Comparison of ENCODE assay signal across 27 cellular contexts in the genomic region with DNA sequence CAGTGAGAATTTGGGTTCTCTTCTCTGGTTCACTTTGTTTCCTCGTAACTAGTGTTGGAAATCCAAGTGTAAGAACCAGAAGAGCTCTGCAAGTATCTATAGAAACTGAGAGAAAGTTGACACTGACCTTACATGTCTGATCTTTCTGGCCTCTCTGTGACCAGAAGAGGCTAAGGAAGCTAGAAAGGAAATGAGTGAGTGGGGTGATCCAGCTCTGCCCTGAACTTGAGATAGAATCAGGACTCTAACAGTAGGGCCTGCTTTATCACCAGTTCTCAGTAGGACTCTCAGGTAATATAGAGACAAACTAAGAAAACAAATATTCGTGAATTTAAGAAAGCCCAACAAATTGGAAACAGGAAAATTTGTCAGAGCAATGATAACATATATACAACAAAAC.
"Had no signal": no experiment of that assay in that cellular context is flagged by ENCODE, and none has a peak within 500 bp of the region (broad histone marks: within the 10 kb centered on the region; RNA-seq: fewer than 3 reads in every experiment).

No MANE protein-coding gene starts in this region.

- H3K36me3 ChIP-seq: left ventricle myocardium inferior, lower lobe of right lung, prostate gland, right atrium auricular region, suprapubic skin, transverse colon, upper lobe of right lung, uterus had no signal

- H3K4me3 ChIP-seq: coronary artery, left ventricle myocardium inferior, lower lobe of right lung, prostate gland, right atrium auricular region, smooth muscle cell, suprapubic skin, transverse colon, upper lobe of right lung, uterus had no signal

- DNase-seq: dermis blood vessel endothelial cell; effector memory CD4-positive, alpha-beta T cell; hypothalamus; immature natural killer cell; islet precursor cell; kidney glomerular epithelial cell; left colon; left ventricle myocardium inferior; lower lobe of right lung; naive thymus-derived CD4-positive, alpha-beta T cell; nucleus accumbens; stimulated activated CD4-positive, alpha-beta T cell treated with anti-CD3 and anti-CD28 coated beads, Interleukin-12 subunit alpha, Interleukin-12 subunit beta, amount 100 ng/mL, for 4 hours; stimulated activated CD4-positive, alpha-beta T cell treated with anti-CD3 and anti-CD28 coated beads, Interleukin-1b, Interleukin-23, amount 100 ng/mL, for 48 hours; stimulated activated CD4-positive, alpha-beta T cell treated with anti-CD3 and anti-CD28 coated beads, Interleukin-4, amount 100 ng/mL, for 1 hour; stimulated activated CD8-positive, alpha-beta memory T cell treated with anti-CD3 and anti-CD28 coated beads, Interleukin-4, amount 100 ng/mL, for 48 hours; stimulated activated naive CD4-positive, alpha-beta T cell; stimulated activated naive CD8-positive, alpha-beta T cell treated with anti-CD3 and anti-CD28 coated beads, Interleukin-15, amount 100 ng/mL, for 72 hours; transverse colon; upper lobe of right lung; uterus had no signal

- H3K9me3 ChIP-seq: lower lobe of right lung, prostate gland, right atrium auricular region, suprapubic skin, transverse colon, upper lobe of right lung, uterus had no signal

- ATAC-seq: left colon; lower lobe of right lung; naive thymus-derived CD4-positive, alpha-beta T cell; sciatic nerve; stimulated activated naive CD8-positive, alpha-beta T cell treated with anti-CD3 and anti-CD28 coated beads, Interleukin-15, amount 100 ng/mL, for 72 hours; upper lobe of right lung had no signal

- H3K27ac ChIP-seq: coronary artery, left ventricle myocardium inferior, lower lobe of right lung, prostate gland, right atrium auricular region, suprapubic skin, transverse colon, upper lobe of right lung, uterus had no signal

- H3K4me1 ChIP-seq: left ventricle myocardium inferior, lower lobe of right lung, prostate gland, right atrium auricular region, suprapubic skin, transverse colon, upper lobe of right lung, uterus had no signal

- H3K27me3 ChIP-seq: right atrium auricular region, suprapubic skin, transverse colon, upper lobe of right lung, uterus had no signal

- FAIRE-seq: endometrium had no signal

- H3K4me2 ChIP-seq: smooth muscle cell had no signal
